8 cellular contexts compared by ENCODE assay signal in the genomic region with DNA sequence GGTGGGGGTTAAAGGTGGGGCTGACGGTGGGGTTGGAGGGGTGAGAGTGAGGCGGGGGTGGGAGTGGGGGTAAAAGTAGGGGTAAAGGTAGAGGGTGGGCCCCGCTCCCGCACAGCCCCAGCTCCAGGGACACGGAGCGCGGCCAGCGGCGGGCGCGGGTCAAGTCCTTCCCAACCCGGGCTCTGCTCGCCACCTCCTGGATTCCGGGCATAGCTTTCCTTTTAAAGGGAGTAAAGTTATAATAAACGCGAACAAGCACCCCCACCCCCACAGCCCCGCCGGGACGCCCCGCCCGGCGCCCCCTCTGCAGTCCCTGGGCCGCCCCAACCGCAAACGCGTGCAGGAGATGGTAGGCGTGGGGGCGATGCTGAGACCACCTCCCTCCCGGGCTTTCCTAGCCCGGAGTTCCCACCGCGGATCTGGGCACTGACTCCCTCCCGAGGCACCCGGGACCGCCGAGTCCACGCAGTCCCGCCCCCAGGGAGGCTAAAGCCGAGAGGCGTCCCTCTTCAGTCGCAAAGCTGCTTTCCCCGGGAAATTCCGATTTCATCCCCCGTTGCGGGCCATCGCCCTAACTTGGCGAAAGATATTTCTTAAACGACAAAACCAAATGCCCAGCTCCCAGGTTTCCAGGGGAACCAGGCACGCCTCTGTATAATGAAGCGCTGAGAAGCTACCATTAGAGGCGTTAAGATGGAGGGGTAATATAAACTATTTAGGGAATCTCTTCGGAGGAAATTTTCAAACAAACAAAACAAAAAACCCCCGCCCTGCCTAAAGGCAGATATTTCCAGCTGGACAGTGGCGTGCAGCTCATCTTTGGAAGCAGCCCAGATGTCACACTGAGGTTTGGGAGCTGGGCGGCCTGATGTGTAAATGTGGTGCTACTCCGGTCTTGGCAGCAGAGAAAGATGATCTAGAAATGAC. TPM values are rescaled to one million over a fixed set of nuclear protein-coding genes. Genes with fewer than 3 reads are reported as not detected.
DNase-seq lines count a peak whose midpoint lies in the region; ATAC-seq and TF ChIP-seq lines count a peak whose summit lies in the region.

A gene with protein sequence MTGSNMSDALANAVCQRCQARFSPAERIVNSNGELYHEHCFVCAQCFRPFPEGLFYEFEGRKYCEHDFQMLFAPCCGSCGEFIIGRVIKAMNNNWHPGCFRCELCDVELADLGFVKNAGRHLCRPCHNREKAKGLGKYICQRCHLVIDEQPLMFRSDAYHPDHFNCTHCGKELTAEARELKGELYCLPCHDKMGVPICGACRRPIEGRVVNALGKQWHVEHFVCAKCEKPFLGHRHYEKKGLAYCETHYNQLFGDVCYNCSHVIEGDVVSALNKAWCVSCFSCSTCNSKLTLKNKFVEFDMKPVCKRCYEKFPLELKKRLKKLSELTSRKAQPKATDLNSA (minus strand): TSS at position 196 of the 927 bp plus-strand sequence. CDS start 506 bp downstream, outside the sequence.

- no peaks in the 10 kb centered on the region for H3K36me3 Mint-ChIP-seq in T-helper 1 cell treated with Interleukin-12 subunit alpha and Interleukin-12 subunit beta and Interleukin-4 antibody, amounts not matched to agents 30 μg/mL and 1 μg/mL, for 36 hours (ENCODE audit: low read depth)
- H3K36me3 Mint-ChIP-seq in natural killer cell: no peaks in the 10 kb centered on the region

- ATAC-seq in natural killer cell (peak in 2 of 3 donors; percentile 52 to 60), HG03457 (IDR thresholded peaks at IDR 0.05; ENCODE audit: unreplicated experiment) (no peak)

- intact Hi-C loops in natural killer cell (cut with micrococcal nuclease): no loop called here

- H3K4me3 ChIP-seq in fibroblast of mammary gland (ENCODE audit: control insufficient read depth, low read depth, low read length): peak within 1 kb of the TSS; percentile 31

- peaks cover 63% of the 10 kb centered on the region for H3K27me3 Mint-ChIP-seq in T-helper 1 cell treated with Interleukin-12 subunit alpha and Interleukin-12 subunit beta and Interleukin-4 antibody, amounts not matched to agents 30 μg/mL and 1 μg/mL, for 36 hours (ENCODE audit: low read depth)
- H3K27me3 Mint-ChIP-seq in natural killer cell (ENCODE audit: low read depth in 2 of 2): peaks cover 47 to 71% of the 10 kb centered on the region in 2 donors

- no peak within 1 kb of the TSS for H3K27ac Mint-ChIP-seq in T-helper 1 cell treated with Interleukin-12 subunit alpha and Interleukin-12 subunit beta and Interleukin-4 antibody, amounts not matched to agents 30 μg/mL and 1 μg/mL, for 36 hours
- no peak within 1 kb of the TSS for H3K27ac Mint-ChIP-seq in natural killer cell

- peak within 1 kb of the TSS; percentile 71 for H3K4me3 Mint-ChIP-seq in T-helper 1 cell treated with Interleukin-12 subunit alpha and Interleukin-12 subunit beta and Interleukin-4 antibody, amounts not matched to agents 30 μg/mL and 1 μg/mL, for 36 hours
- peak within 1 kb of the TSS; percentile 85 for H3K4me3 Mint-ChIP-seq in natural killer cell

- DNase-seq in NCI-H1417 (lab: John Stamatoyannopoulos, UW) (peak; percentile 15 to 65 (median 33)), NCI-H1417 treated with DMSO at 0.1 percent for 48 hours (lab: John Stamatoyannopoulos, UW) (no peak), fibroblast of mammary gland (ENCODE audit: low read depth) (peak; percentile 33), natural killer cell (peak; percentile 15), ecto neural progenitor cell (ENCODE audit: low spot score) (no peak), GDM1 (lab: John Stamatoyannopoulos, UW) (no peak)

- H3K9me3 Mint-ChIP-seq in T-helper 1 cell treated with Interleukin-12 subunit alpha and Interleukin-12 subunit beta and Interleukin-4 antibody, amounts not matched to agents 30 μg/mL and 1 μg/mL, for 36 hours: no peaks in the 10 kb centered on the region
- H3K9me3 Mint-ChIP-seq in natural killer cell: no peaks in the 10 kb centered on the region

- peaks cover 5% of the 10 kb centered on the region for H3K4me1 Mint-ChIP-seq in T-helper 1 cell treated with Interleukin-12 subunit alpha and Interleukin-12 subunit beta and Interleukin-4 antibody, amounts not matched to agents 30 μg/mL and 1 μg/mL, for 36 hours (ENCODE audit: low read depth)
- H3K4me1 Mint-ChIP-seq in natural killer cell: peaks cover 5% of the 10 kb centered on the region in 2 donors

- TF ChIP-seq CTCF in fibroblast of mammary gland (conservative IDR thresholded peaks at IDR 0.05; ENCODE audit: control insufficient read depth, insufficient read depth, low read depth, low read length): peak; percentile 2
- no peak for TF ChIP-seq CTCF in natural killer cell (IDR thresholded peaks at IDR 0.05)

RNA-seq across cellular contexts. Expression of the gene that starts here (rescaled TPM):
- under 1 TPM in 2 of 3 donors, not detected in 1; 0.15 to 0.16 TPM for total RNA-seq in natural killer cell

Comparison
In these comparisons a context has a peak if more than half of its experiments do, and no peak if none do; other contexts are left out.
1. DNase-seq: peak in NCI-H1417 (3 of 3) and fibroblast of mammary gland (single experiment); none in NCI-H1417 treated with DMSO at 0.1 percent for 48 hours (single experiment), ecto neural progenitor cell (single experiment) and GDM1 (single experiment).
2. Peak in DNase-seq and ATAC-seq in natural killer cell; RNA of the gene not detected or under 1 TPM.